ENCODE assay signal across 19 cellular contexts in the genomic region with DNA sequence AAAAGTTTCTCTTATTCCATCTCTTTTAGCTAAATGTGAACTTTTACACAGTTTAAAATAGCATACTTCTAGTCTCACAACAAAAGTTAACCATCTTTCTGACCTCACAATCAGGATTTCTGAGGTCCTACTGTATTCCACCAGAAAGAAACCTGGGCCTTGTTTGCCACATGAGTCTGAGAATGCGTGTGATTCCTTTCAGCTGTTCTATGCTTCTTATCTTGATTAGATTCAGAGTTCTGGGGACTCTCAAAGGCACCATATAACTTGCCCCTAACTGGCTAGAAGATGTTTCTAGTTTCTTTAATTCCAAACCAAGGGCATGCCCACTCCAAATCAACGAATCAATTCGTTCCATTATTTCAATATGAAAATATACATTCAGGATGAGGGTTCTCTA.
"Had no signal": no experiment of that assay in that cellular context is flagged by ENCODE, and none has a peak within 500 bp of the region (broad histone marks: within the 10 kb centered on the region; RNA-seq: fewer than 3 reads in every experiment).

No MANE protein-coding gene starts in this region.

- H3K36me3 ChIP-seq: colonic mucosa, gastroesophageal sphincter, prostate gland, right lobe of liver, tibial artery had no signal

- DNase-seq: activated CD4-positive, alpha-beta T cell treated with anti-CD3 and anti-CD28 coated beads, Interleukin-2, amount 10 ng/mL, durations not matched to agents 7 days and 5 days; activated CD8-positive, alpha-beta memory T cell treated with anti-CD3 and anti-CD28 coated beads for 24 hours; activated gamma-delta T cell treated with Interleukin-2 at 50 U/mL for 16 hours; amniotic stem cell; body of pancreas; central memory CD4-positive, alpha-beta T cell; colonic mucosa; effector CD4-positive, alpha-beta T cell; mucosa of descending colon; naive thymus-derived CD8-positive, alpha-beta T cell; right lobe of liver; stimulated activated CD4-positive, alpha-beta T cell treated with anti-CD3 and anti-CD28 coated beads, Interleukin-1b, Interleukin-23, amount 100 ng/mL, for 48 hours; SW 1271; tibial artery had no signal

- H3K27ac Mint-ChIP-seq: activated CD4-positive, alpha-beta T cell treated with anti-CD3 and anti-CD28 coated beads, Interleukin-2, amount 10 ng/mL, durations not matched to agents 7 days and 5 days; activated naive CD8-positive, alpha-beta T cell; naive thymus-derived CD8-positive, alpha-beta T cell; stimulated activated memory B cell treated with anti-CD40 and anti-IgM and Interleukin-4, amounts not matched to agents 10 μg/mL and 1 μg/mL and 100 μg/mL, for 72 hours; T-helper 2 cell treated with Interferon-gamma antibody and Interleukin-4, amounts not matched to agents 5 μg/mL and 100 μg/mL, for 36 hours had no signal

- H3K27ac ChIP-seq: body of pancreas, colonic mucosa, right lobe of liver had no signal

- H3K9me3 ChIP-seq: body of pancreas, colonic mucosa, gastroesophageal sphincter, mucosa of descending colon, prostate gland, right lobe of liver, tibial artery had no signal

- H3K4me1 ChIP-seq: colonic mucosa, prostate gland, right lobe of liver had no signal

- ATAC-seq: body of pancreas; mucosa of descending colon; naive thymus-derived CD8-positive, alpha-beta T cell; right lobe of liver; stimulated activated memory B cell treated with anti-CD40 and anti-IgM and Interleukin-4, amounts not matched to agents 10 μg/mL and 1 μg/mL and 100 μg/mL, for 72 hours had no signal

- H3K27me3 Mint-ChIP-seq: activated CD4-positive, alpha-beta T cell treated with anti-CD3 and anti-CD28 coated beads, Interleukin-2, amount 10 ng/mL, durations not matched to agents 7 days and 5 days; activated naive CD8-positive, alpha-beta T cell; stimulated activated memory B cell treated with anti-CD40 and anti-IgM and Interleukin-4, amounts not matched to agents 10 μg/mL and 1 μg/mL and 100 μg/mL, for 72 hours had no signal

- H3K4me3 ChIP-seq: body of pancreas, colonic mucosa, gastroesophageal sphincter, mucosa of descending colon, prostate gland, right lobe of liver, tibial artery had no signal

- H3K9me3 Mint-ChIP-seq: activated CD4-positive, alpha-beta T cell treated with anti-CD3 and anti-CD28 coated beads, Interleukin-2, amount 10 ng/mL, durations not matched to agents 7 days and 5 days; naive thymus-derived CD8-positive, alpha-beta T cell; stimulated activated memory B cell treated with anti-CD40 and anti-IgM and Interleukin-4, amounts not matched to agents 10 μg/mL and 1 μg/mL and 100 μg/mL, for 72 hours; T-helper 2 cell treated with Interferon-gamma antibody and Interleukin-4, amounts not matched to agents 5 μg/mL and 100 μg/mL, for 36 hours had no signal

- H3K4me1 Mint-ChIP-seq: activated CD4-positive, alpha-beta T cell treated with anti-CD3 and anti-CD28 coated beads, Interleukin-2, amount 10 ng/mL, durations not matched to agents 7 days and 5 days; naive thymus-derived CD8-positive, alpha-beta T cell; stimulated activated memory B cell treated with anti-CD40 and anti-IgM and Interleukin-4, amounts not matched to agents 10 μg/mL and 1 μg/mL and 100 μg/mL, for 72 hours had no signal

- H3K27me3 ChIP-seq: body of pancreas, colonic mucosa, gastroesophageal sphincter, right lobe of liver, tibial artery had no signal

- H3K36me3 Mint-ChIP-seq: activated naive CD8-positive, alpha-beta T cell; naive thymus-derived CD8-positive, alpha-beta T cell; stimulated activated memory B cell treated with anti-CD40 and anti-IgM and Interleukin-4, amounts not matched to agents 10 μg/mL and 1 μg/mL and 100 μg/mL, for 72 hours had no signal

- H3K4me3 Mint-ChIP-seq: activated CD4-positive, alpha-beta T cell treated with anti-CD3 and anti-CD28 coated beads, Interleukin-2, amount 10 ng/mL, durations not matched to agents 7 days and 5 days; activated naive CD8-positive, alpha-beta T cell; naive thymus-derived CD8-positive, alpha-beta T cell; stimulated activated memory B cell treated with anti-CD40 and anti-IgM and Interleukin-4, amounts not matched to agents 10 μg/mL and 1 μg/mL and 100 μg/mL, for 72 hours; T-helper 2 cell treated with Interferon-gamma antibody and Interleukin-4, amounts not matched to agents 5 μg/mL and 100 μg/mL, for 36 hours had no signal
